Comparison of ENCODE assay signal across 8 cellular contexts in the genomic region with DNA sequence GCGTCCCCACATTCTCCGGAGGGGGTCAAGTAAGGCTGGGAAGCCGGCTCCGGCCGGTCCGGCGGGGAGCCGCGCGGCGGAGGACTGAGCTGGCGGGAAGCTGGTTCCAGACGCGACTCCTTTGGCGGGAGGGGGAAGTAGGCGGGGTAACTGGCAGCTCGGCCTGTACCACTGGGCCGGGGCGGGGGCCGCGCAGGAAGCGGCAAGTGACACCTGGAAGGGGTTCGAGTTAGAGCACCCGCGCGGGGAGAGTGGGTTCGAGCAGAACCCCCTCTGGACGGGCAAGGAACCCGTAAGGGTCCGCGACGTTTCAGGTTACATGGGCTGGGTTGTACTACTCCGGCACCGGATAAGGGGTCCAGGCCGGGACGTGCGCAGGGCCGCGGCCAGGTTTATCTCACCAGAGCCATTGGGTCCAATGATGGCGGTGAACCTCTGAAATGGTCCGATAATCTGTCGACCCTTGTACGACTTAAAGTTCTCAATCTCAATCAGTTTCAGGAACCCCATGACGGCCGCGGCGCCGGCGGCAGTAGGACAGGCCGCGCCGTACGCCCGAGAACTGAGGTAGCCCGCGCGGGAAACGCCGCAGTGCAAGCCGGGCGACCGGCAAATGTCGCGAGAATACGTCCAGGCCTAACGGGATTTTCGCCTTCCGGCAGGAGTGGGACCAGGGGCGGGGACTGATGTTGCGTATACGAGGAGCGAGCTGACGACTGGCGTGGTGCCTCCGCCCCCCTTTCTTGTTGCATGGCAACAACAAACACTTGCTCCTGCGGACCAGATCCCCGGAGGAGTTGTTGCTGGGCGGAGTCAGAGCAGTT.
DNase-seq lines count a peak whose midpoint lies in the region; ATAC-seq, FAIRE-seq and TF ChIP-seq lines count a peak whose summit lies in the region.

A gene (plus strand): TSS at position 783 of the 824 bp plus-strand sequence. CDS start 3,404 bp downstream, outside the sequence.
A gene (minus strand): TSS at position 564 of the 824 bp plus-strand sequence. CDS start 54 bp downstream, at position 510.

- peak; percentile 95 for ATAC-seq in HG03378 (IDR thresholded peaks at IDR 0.05; ENCODE audit: unreplicated experiment)

- peak; percentile 84 to 85 for DNase-seq in AML-193 (lab: John Stamatoyannopoulos, UW)
- DNase-seq in NCI-H446 treated with DMSO at 0.1 percent for 48 hours (lab: John Stamatoyannopoulos, UW): peak; percentile 92
- DNase-seq in activated CD4-positive, CD25-positive, alpha-beta regulatory T cell treated with anti-CD3 and anti-CD28 coated beads, Interleukin-2, amount 50 U/mL, for 72 hours: peak; percentile 98
- DNase-seq in cerebellar nuclear complex (lab: John Stamatoyannopoulos, UW): peak; percentile 94 to 96
- peak; percentile 84 to 92 for DNase-seq in stimulated activated CD4-positive, alpha-beta T cell treated with anti-CD3 and anti-CD28 coated beads, Interleukin-12 subunit alpha, Interleukin-12 subunit beta, amount 100 ng/mL, for 24 hours (ENCODE audit: low read depth in 2 of 2)

- peak; percentile 75 for TF ChIP-seq POLR2A in GM19099 (IDR thresholded peaks at IDR 0.05; ENCODE audit: extremely low read depth, insufficient read length, low read depth)

- peak; percentile 9 for FAIRE-seq in islet of Langerhans (lab: Jason Lieb, UNC)

Comparison
In these comparisons a context has a peak if more than half of its experiments do, and no peak if none do; other contexts are left out.
1. Peak in every context shown above with its lines: DNase-seq and ATAC-seq.